ENCODE assay signal across 14 cellular contexts in the genomic region with DNA sequence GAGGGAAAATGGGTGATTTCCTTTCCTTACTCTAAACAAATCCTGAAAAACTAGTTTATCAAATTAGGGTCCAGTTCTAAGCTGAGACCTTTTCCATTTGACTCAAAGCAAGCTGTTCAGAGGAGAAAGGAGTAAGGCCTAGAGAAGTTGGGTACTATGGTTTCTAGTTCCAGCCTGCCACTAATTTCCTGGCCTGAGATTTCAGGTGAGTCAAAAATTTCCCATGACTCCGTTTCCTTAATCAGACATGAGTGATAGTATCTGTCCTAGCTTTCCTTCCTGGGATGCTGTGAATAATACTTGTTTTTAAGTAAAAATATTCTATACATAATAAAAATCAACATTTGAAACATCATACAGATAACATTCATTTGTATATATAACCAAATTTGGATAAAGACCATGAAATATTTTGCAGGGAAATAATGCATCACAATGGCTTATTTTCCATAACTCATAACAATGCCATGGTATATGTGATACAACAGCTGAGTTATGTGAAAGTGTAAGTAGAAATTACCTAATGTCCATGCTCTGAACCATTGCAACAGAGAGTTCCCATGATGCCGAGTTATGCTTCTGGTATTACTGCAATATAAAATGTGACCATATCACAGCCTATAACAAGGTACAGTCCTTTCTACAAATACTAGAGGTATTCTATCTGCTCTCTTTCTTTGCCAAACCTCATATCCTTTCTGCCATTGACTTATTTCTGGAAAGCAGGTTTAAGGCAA.
DNase-seq lines count a peak whose midpoint lies in the region; ATAC-seq, FAIRE-seq and TF ChIP-seq lines count a peak whose summit lies in the region.
"Had no signal": no experiment of that assay in that cellular context is flagged by ENCODE, and none has a peak within 500 bp of the region (broad histone marks: within the 10 kb centered on the region; RNA-seq: fewer than 3 reads in every experiment).

No MANE protein-coding gene starts in this region.

- H2AFZ ChIP-seq in mammary epithelial cell (ENCODE audit: low read depth, low read length) = no peak overlapping the region

- ATAC-seq in GM18502 (IDR thresholded peaks at IDR 0.05; ENCODE audit: poor library complexity, unreplicated experiment) = peak; percentile 87
- peak; percentile 75 for ATAC-seq in GM19468 (IDR thresholded peaks at IDR 0.05; ENCODE audit: extremely low read depth, unreplicated experiment)
- peak; percentile 46 for ATAC-seq in HG03060 (IDR thresholded peaks at IDR 0.05; ENCODE audit: low read depth, unreplicated experiment)
- no peak for ATAC-seq in natural killer cell

- DNase-seq in mammary epithelial cell (peak; percentile 81), HT-29 (ENCODE audit: low spot score) (no peak), right atrium auricular region (ENCODE audit: low spot score) (no peak), small intestine (no peak), natural killer cell (no peak)
- DNase-seq: activated T-cell treated with anti-CD3 and anti-CD28 coated beads, Interleukin-2, amount 50 U/mL, for 48 hours; CD4-positive, CD25-positive, alpha-beta regulatory T cell; stimulated activated CD4-positive, alpha-beta T cell treated with anti-CD3 and anti-CD28 coated beads, Interleukin-2, amount 100 ng/mL, for 24 hours; T-helper 1 cell had no signal

- no TSS peak for BruUV-seq in mammary epithelial cell (replicated peaks; lab: Mats Ljungman, UMichigan)

- no peak overlapping the region for H3K9ac ChIP-seq in mammary epithelial cell (ENCODE audit: insufficient read depth, low read length)

- no peaks in the 10 kb centered on the region for H3K36me3 Mint-ChIP-seq in natural killer cell

- no peaks in the 10 kb centered on the region for H3K9me3 Mint-ChIP-seq in natural killer cell

- dilution Hi-C loops in mammary epithelial cell (cut with HindIII; ENCODE audit: low sequenced_read_pairs) = no loop called here

- H3K4me3 ChIP-seq in mammary epithelial cell (replicated peaks in 1 of 3; ENCODE audit: insufficient read depth in 1 of 3, low read depth in 2 of 3, low read length in 3 of 3) (no peak overlapping the region), right atrium auricular region (no peak overlapping the region), small intestine (ENCODE audit: low read depth in 1 of 2, low read length in 2 of 2) (no peak overlapping the region)
- H3K4me3 ChIP-seq: coronary artery had no signal

- no peaks in the 10 kb centered on the region for H3K9me3 ChIP-seq in mammary epithelial cell (replicated peaks; ENCODE audit: insufficient read depth, low read length)
- H3K9me3 ChIP-seq in right atrium auricular region = no peaks in the 10 kb centered on the region
- no peaks in the 10 kb centered on the region for H3K9me3 ChIP-seq in small intestine (ENCODE audit: control insufficient read depth, low read depth)

- H3K4me2 ChIP-seq in mammary epithelial cell (ENCODE audit: insufficient read depth, low read depth, low read length) = no peak overlapping the region

- H3K27ac Mint-ChIP-seq in natural killer cell = no peak overlapping the region

- intact Hi-C loops in mammary epithelial cell (cut with micrococcal nuclease) (loop anchor here (5.0 kb wide), 2 partner anchors 122 to 143 kb away; partner anchors contain the start of gene MLLT3), natural killer cell (cut with micrococcal nuclease) (no loop called here)

- H3K36me3 ChIP-seq in mammary epithelial cell (ENCODE audit: insufficient read depth, low read length) (no peaks in the 10 kb centered on the region), right atrium auricular region (no peaks in the 10 kb centered on the region), small intestine (ENCODE audit: control insufficient read depth in 2 of 2, insufficient read depth in 2 of 2, low read length in 2 of 2) (no peaks in the 10 kb centered on the region)

- no peak for FAIRE-seq in small intestine (lab: Jason Lieb, UNC)

- CTCF ChIA-PET in mammary epithelial cell (lab: Charles Lee; ENCODE audit: low non-redundant PET) = interaction anchor here (0.6 kb wide), 1 partner anchor 10 kb away, joined by 5 read pairs; no protein-coding TSS in a partner anchor

- no peak overlapping the region for H3K27ac ChIP-seq in mammary epithelial cell (ENCODE audit: insufficient read depth, low read depth, low read length)
- H3K27ac ChIP-seq in right atrium auricular region = no peak overlapping the region
- no peak overlapping the region for H3K27ac ChIP-seq in small intestine (ENCODE audit: low read depth in 1 of 2, low read length in 1 of 2)
- H3K27ac ChIP-seq: coronary artery had no signal

- peaks cover 27 to 41% of the 10 kb centered on the region in 2 donors for H3K4me1 Mint-ChIP-seq in natural killer cell

- no peak overlapping the region for H3K4me3 Mint-ChIP-seq in natural killer cell
- H3K4me3 Mint-ChIP-seq: CD4-positive, CD25-positive, alpha-beta regulatory T cell; neural crest cell had no signal

- WGBS in mammary epithelial cell (ENCODE audit: low coverage, missing lambda C conversion rate) = 77% methylated on average over 2 of the region's 2 CpGs
- WGBS in small intestine, 3 donors = 86 to 99% (median 95%) methylated on average over 2 of the region's 2 CpGs

- no peaks in the 10 kb centered on the region for H3K79me2 ChIP-seq in mammary epithelial cell (ENCODE audit: insufficient read depth, low read length)

- no peaks in the 10 kb centered on the region for H4K20me1 ChIP-seq in mammary epithelial cell (ENCODE audit: insufficient read depth, low read length)

- in situ Hi-C loops in mammary epithelial cell (cut with MboI; ENCODE audit: low sequenced_read_pairs in 2 of 2) = no loop called here

- TF ChIP-seq CTCF in mammary epithelial cell (conservative IDR thresholded peaks at IDR 0.05 in 1 of 2, IDR thresholded peaks at IDR 0.05 in 1 of 2; ENCODE audit: extremely low read depth in 1 of 2, insufficient read depth in 1 of 2, low read depth in 1 of 2, low read length in 2 of 2) = no peak
- no peak for TF ChIP-seq CTCF in right atrium auricular region (IDR thresholded peaks at IDR 0.05)
- TF ChIP-seq CTCF in natural killer cell (IDR thresholded peaks at IDR 0.05) = no peak

- peaks cover 5% of the 10 kb centered on the region for H3K27me3 ChIP-seq in mammary epithelial cell (ENCODE audit: insufficient read depth, low read length)
- H3K27me3 ChIP-seq in right atrium auricular region = no peaks in the 10 kb centered on the region
- no peaks in the 10 kb centered on the region for H3K27me3 ChIP-seq in small intestine (ENCODE audit: control insufficient read depth in 2 of 2, insufficient read depth in 2 of 2, low read length in 2 of 2)

- peaks cover 16% of the 10 kb centered on the region for H3K4me1 ChIP-seq in mammary epithelial cell (ENCODE audit: insufficient read depth, low read length)
- peaks cover 0 to 28% of the 10 kb centered on the region in 2 donors for H3K4me1 ChIP-seq in right atrium auricular region
- H3K4me1 ChIP-seq in small intestine (ENCODE audit: control insufficient read depth in 2 of 2, insufficient read depth in 1 of 2, low read depth in 1 of 2, low read length in 1 of 2) = no peaks in the 10 kb centered on the region

- H3K27me3 Mint-ChIP-seq in natural killer cell (ENCODE audit: low read depth in 2 of 2) = no peaks in the 10 kb centered on the region
- H3K27me3 Mint-ChIP-seq: CD4-positive, CD25-positive, alpha-beta regulatory T cell had no signal

Comparison
In these comparisons a context has a peak if more than half of its experiments do, and no peak if none do; other contexts are left out.
1. ATAC-seq: peak in GM18502 (single experiment), GM19468 (single experiment) and HG03060 (single experiment); none in natural killer cell (0 of 3).